ENCODE assay signal across 1 cellular context in genomic region chr3:52519445-52520140, GRCh38.
TF ChIP-seq lines count a peak whose summit lies in the region.

No MANE protein-coding gene starts in this region.

TF ChIP-seq in HepG2, 621 proteins besides CTCF, POLR2A, EP300 and RAD21:
- TF ChIP-seq, protein P1, sequence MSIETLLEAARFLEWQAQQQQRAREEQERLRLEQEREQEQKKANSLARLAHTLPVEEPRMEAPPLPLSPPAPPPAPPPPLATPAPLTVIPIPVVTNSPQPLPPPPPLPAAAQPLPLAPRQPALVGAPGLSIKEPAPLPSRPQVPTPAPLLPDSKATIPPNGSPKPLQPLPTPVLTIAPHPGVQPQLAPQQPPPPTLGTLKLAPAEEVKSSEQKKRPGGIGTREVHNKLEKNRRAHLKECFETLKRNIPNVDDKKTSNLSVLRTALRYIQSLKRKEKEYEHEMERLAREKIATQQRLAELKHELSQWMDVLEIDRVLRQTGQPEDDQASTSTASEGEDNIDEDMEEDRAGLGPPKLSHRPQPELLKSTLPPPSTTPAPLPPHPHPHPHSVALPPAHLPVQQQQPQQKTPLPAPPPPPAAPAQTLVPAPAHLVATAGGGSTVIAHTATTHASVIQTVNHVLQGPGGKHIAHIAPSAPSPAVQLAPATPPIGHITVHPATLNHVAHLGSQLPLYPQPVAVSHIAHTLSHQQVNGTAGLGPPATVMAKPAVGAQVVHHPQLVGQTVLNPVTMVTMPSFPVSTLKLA (IDR thresholded peaks at IDR 0.05): peak; percentile 82
- TF ChIP-seq ZNF280B (CRISPR knock-in tag; IDR thresholded peaks at IDR 0.05; ENCODE audit: borderline replicate concordance) (0 out of 2 replicates have a peak, but pooled peaks have one; percentile 12), ZFX (CRISPR knock-in tag; IDR thresholded peaks at IDR 0.05; ENCODE audit: low read depth) (peak; percentile 11; the same call in 1 of the 2 replicates), HDAC1 (CRISPR knock-in tag; IDR thresholded peaks at IDR 0.05) (no peak), FOXP1 (IDR thresholded peaks at IDR 0.05) (no peak), FOXP1 (CRISPR knock-in tag; IDR thresholded peaks at IDR 0.05) (no peak), NPAS2 (CRISPR knock-in tag; IDR thresholded peaks at IDR 0.05; ENCODE audit: borderline replicate concordance) (no peak), FUBP1 (CRISPR knock-in tag; IDR thresholded peaks at IDR 0.05; ENCODE audit: borderline replicate concordance) (no peak)
